ENCODE assay signal across 15 cellular contexts in the genomic region with DNA sequence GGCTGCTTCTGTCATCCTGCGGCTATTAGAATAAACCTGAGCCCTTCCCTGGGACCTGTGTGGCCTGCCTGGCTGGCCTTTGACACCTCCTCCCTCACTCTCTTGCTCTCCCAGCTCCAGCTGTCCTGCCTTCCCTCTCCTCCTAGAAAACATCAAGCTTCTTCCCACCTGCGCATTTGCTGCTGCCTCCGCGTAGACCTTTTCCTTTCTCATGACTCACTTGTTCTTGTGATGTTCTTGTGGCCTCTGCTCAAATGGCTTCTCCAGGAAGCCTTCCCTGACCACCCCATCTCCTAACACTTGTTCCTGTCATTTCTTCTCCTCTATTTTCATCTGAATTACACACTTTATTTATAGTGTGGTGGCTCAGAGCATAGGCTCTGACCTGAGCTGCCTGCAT. TPM values are rescaled to one million over a fixed set of nuclear protein-coding genes. Genes with fewer than 3 reads are reported as not detected.
DNase-seq lines count a peak whose midpoint lies in the region; ATAC-seq and TF ChIP-seq lines count a peak whose summit lies in the region.
"Had no signal": no experiment of that assay in that cellular context is flagged by ENCODE, and none has a peak within 500 bp of the region (broad histone marks: within the 10 kb centered on the region; RNA-seq: fewer than 3 reads in every experiment).

No MANE protein-coding gene starts in this region.

- DNase-seq in WTC11 (ENCODE audit: low spot score) (no peak), hepatocyte (ENCODE audit: low spot score) (no peak), osteoblast (ENCODE audit: insufficient read length, low spot score, missing footprints) (peak; percentile 19), epidermal melanocyte (ENCODE audit: insufficient read length, low spot score) (no peak), thyroid gland (no peak), immature natural killer cell (no peak)
- DNase-seq: activated effector memory CD4-positive, alpha-beta T cell treated with Interleukin-2 at 50 U/mL for 16 hours; activated naive CD8-positive, alpha-beta T cell treated with anti-CD3 and anti-CD28 coated beads, Interleukin-2, amount 10 ng/mL, durations not matched to agents 7 days and 5 days; Calu3; left lung; NCI-H1092; NCI-H2081 had no signal

- H3K27me3 Mint-ChIP-seq in WTC11 (ENCODE audit: low read depth) (no peaks in the 10 kb centered on the region), immature natural killer cell (ENCODE audit: low read depth in 3 of 3) (peaks cover 0 to 7% (median 2%) of the 10 kb centered on the region in 3 donors)
- H3K27me3 Mint-ChIP-seq: activated naive CD8-positive, alpha-beta T cell treated with anti-CD3 and anti-CD28 coated beads, Interleukin-2, amount 10 ng/mL, durations not matched to agents 7 days and 5 days had no signal

- H3K4me1 ChIP-seq in BLaER1 treated with 17β-estradiol and CSF1 and Interleukin-3, amounts not matched to agents 10 nM and 100 nM: peaks cover 49 to 91% (median 56%) of the 10 kb centered on the region in 10 experiments
- H3K4me1 ChIP-seq in hepatocyte (ENCODE audit: insufficient read depth) (peaks cover 36% of the 10 kb centered on the region), osteoblast (ENCODE audit: insufficient read depth, low read length) (peaks cover 34% of the 10 kb centered on the region), thyroid gland (peaks cover 15 to 18% of the 10 kb centered on the region in 2 donors)

- H3K27ac Mint-ChIP-seq in WTC11 (0 out of 2 replicates have a peak overlapping the region, but pooled peaks have one; percentile 0), immature natural killer cell (peak overlapping the region in 1 of 6 donors; percentile 4)
- H3K27ac Mint-ChIP-seq: activated naive CD8-positive, alpha-beta T cell treated with anti-CD3 and anti-CD28 coated beads, Interleukin-2, amount 10 ng/mL, durations not matched to agents 7 days and 5 days had no signal

- no peak for TF ChIP-seq POLR2A in thyroid gland (IDR thresholded peaks at IDR 0.05)

- no peak overlapping the region for H2AFZ ChIP-seq in hepatocyte
- H2AFZ ChIP-seq in osteoblast (ENCODE audit: low read length): no peak overlapping the region

- H3K27ac ChIP-seq in BLaER1 treated with 17β-estradiol and CSF1 and Interleukin-3, amounts not matched to agents 10 nM and 100 nM: peak overlapping the region in 7 of 11 experiments; percentile 17 to 94 (median 43); a peak in 7 of 22 replicates
- H3K27ac ChIP-seq in hepatocyte: peak overlapping the region; percentile 18
- H3K27ac ChIP-seq in osteoblast (ENCODE audit: low read depth, low read length): no peak overlapping the region
- H3K27ac ChIP-seq in thyroid gland: no peak overlapping the region
- H3K27ac ChIP-seq: left lung, right atrium auricular region had no signal

- H3K9me3 Mint-ChIP-seq in WTC11 (peaks cover 9% of the 10 kb centered on the region), immature natural killer cell (no peaks in the 10 kb centered on the region)

- peak overlapping the region; percentile 42 to 91 (median 76); a peak in 19 of 22 replicates for H3K4me2 ChIP-seq in BLaER1 treated with 17β-estradiol and CSF1 and Interleukin-3, amounts not matched to agents 10 nM and 100 nM
- H3K4me2 ChIP-seq in hepatocyte (no peak overlapping the region), osteoblast (ENCODE audit: insufficient read depth, low read length) (no peak overlapping the region)

- ATAC-seq in WTC11: no peak
- no peak for ATAC-seq in SK-N-SH treated with all-trans-retinoic acid at 6 μM for 48 hours
- ATAC-seq: left lung had no signal

- no peak overlapping the region for H3K4me3 ChIP-seq in BLaER1 treated with 17β-estradiol and CSF1 and Interleukin-3, amounts not matched to agents 10 nM and 100 nM
- H3K4me3 ChIP-seq in hepatocyte (no peak overlapping the region), osteoblast (ENCODE audit: insufficient read depth, low read length) (no peak overlapping the region), thyroid gland (replicated peaks in 1 of 3) (no peak overlapping the region)
- H3K4me3 ChIP-seq: left lung, right atrium auricular region had no signal

- H4K20me1 ChIP-seq in BLaER1 treated with 17β-estradiol and CSF1 and Interleukin-3, amounts not matched to agents 10 nM and 100 nM: peaks cover 0 to 17% (median 0%) of the 10 kb centered on the region in 11 experiments; a peak in 2 of 22 replicates
- H4K20me1 ChIP-seq in hepatocyte (ENCODE audit: insufficient read depth, poor library complexity, severe bottlenecking) (no peaks in the 10 kb centered on the region), osteoblast (ENCODE audit: insufficient read depth, low read length) (no peaks in the 10 kb centered on the region)

- WGBS in hepatocyte (ENCODE audit: low lambda C conversion rate, missing lambda C conversion rate): 75% methylated on average over 4 of the region's 4 CpGs
- 89 to 90% methylated on average over 4 of the region's 4 CpGs for WGBS in thyroid gland, 2 donors

- H3K9me3 ChIP-seq in BLaER1 treated with 17β-estradiol and CSF1 and Interleukin-3, amounts not matched to agents 10 nM and 100 nM (replicated peaks in 1 of 11): peaks cover 0 to 12% (median 0%) of the 10 kb centered on the region in 11 experiments; a peak in 2 of 22 replicates
- H3K9me3 ChIP-seq in hepatocyte (ENCODE audit: low read depth): no peaks in the 10 kb centered on the region
- no peaks in the 10 kb centered on the region for H3K9me3 ChIP-seq in osteoblast (ENCODE audit: low read depth, low read length)
- H3K9me3 ChIP-seq in thyroid gland: no peaks in the 10 kb centered on the region
- H3K9me3 ChIP-seq: left lung, right atrium auricular region had no signal

- POLR2A ChIA-PET in WTC11 (lab: Charles Lee): no interaction called here

- H3K79me2 ChIP-seq in hepatocyte (peaks cover 40% of the 10 kb centered on the region), osteoblast (ENCODE audit: insufficient read depth, low read length) (no peaks in the 10 kb centered on the region)

- no peaks in the 10 kb centered on the region for H3K9me2 ChIP-seq in hepatocyte (replicated peaks; ENCODE audit: insufficient read depth)

- CTCF ChIA-PET in WTC11 (lab: Charles Lee): interaction anchor here (0.8 kb wide), 1 partner anchor 102 kb away, joined by 3 read pairs; no protein-coding TSS in a partner anchor

- H3K36me3 Mint-ChIP-seq in WTC11 (peaks cover 8% of the 10 kb centered on the region), immature natural killer cell (no peaks in the 10 kb centered on the region)
- H3K36me3 Mint-ChIP-seq: activated naive CD8-positive, alpha-beta T cell treated with anti-CD3 and anti-CD28 coated beads, Interleukin-2, amount 10 ng/mL, durations not matched to agents 7 days and 5 days had no signal

- peak overlapping the region in 2 of 11 experiments; percentile 45 to 85; a peak in 5 of 22 replicates for H3K9ac ChIP-seq in BLaER1 treated with 17β-estradiol and CSF1 and Interleukin-3, amounts not matched to agents 10 nM and 100 nM

- peaks cover 51% of the 10 kb centered on the region for H3K4me1 Mint-ChIP-seq in WTC11
- peaks cover 11 to 12% of the 10 kb centered on the region in 2 donors for H3K4me1 Mint-ChIP-seq in immature natural killer cell

- no peak for TF ChIP-seq CTCF in WTC11 (IDR thresholded peaks at IDR 0.05)
- no peak for TF ChIP-seq CTCF in hepatocyte (IDR thresholded peaks at IDR 0.05; ENCODE audit: poor library complexity)
- TF ChIP-seq CTCF in osteoblast (IDR thresholded peaks at IDR 0.05; ENCODE audit: extremely low read depth, low read depth, low read length): no peak
- no peak for TF ChIP-seq CTCF in thyroid gland (IDR thresholded peaks at IDR 0.05)

- peaks cover 0 to 39% (median 0%) of the 10 kb centered on the region in 11 experiments; a peak in 7 of 22 replicates for H3K36me3 ChIP-seq in BLaER1 treated with 17β-estradiol and CSF1 and Interleukin-3, amounts not matched to agents 10 nM and 100 nM
- no peaks in the 10 kb centered on the region for H3K36me3 ChIP-seq in hepatocyte (replicated peaks; ENCODE audit: insufficient read depth, low read depth)
- no peaks in the 10 kb centered on the region for H3K36me3 ChIP-seq in osteoblast (ENCODE audit: insufficient read depth, low read length)
- no peaks in the 10 kb centered on the region for H3K36me3 ChIP-seq in thyroid gland
- H3K36me3 ChIP-seq: left lung, right atrium auricular region had no signal

- H3K4me3 Mint-ChIP-seq in WTC11: no peak overlapping the region
- no peak overlapping the region for H3K4me3 Mint-ChIP-seq in immature natural killer cell
- H3K4me3 Mint-ChIP-seq: activated naive CD8-positive, alpha-beta T cell treated with anti-CD3 and anti-CD28 coated beads, Interleukin-2, amount 10 ng/mL, durations not matched to agents 7 days and 5 days had no signal

- intact Hi-C loops in thyroid gland (cut with DNase I): no loop called here

- H3K27me3 ChIP-seq in BLaER1 treated with 17β-estradiol and CSF1 and Interleukin-3, amounts not matched to agents 10 nM and 100 nM: no peaks in the 10 kb centered on the region
- H3K27me3 ChIP-seq in hepatocyte (no peaks in the 10 kb centered on the region), osteoblast (ENCODE audit: insufficient read depth, low read length) (no peaks in the 10 kb centered on the region), thyroid gland (no peaks in the 10 kb centered on the region)
- H3K27me3 ChIP-seq: left lung, right atrium auricular region had no signal

TF ChIP-seq in SK-N-SH treated with all-trans-retinoic acid at 6 μM for 48 hours, 23 proteins besides CTCF, POLR2A, EP300 and RAD21 (continues in another document):
- TF ChIP-seq RARB (CRISPR knock-in tag; IDR thresholded peaks at IDR 0.05) (no peak), BACH2 (CRISPR knock-in tag; IDR thresholded peaks at IDR 0.05; ENCODE audit: borderline replicate concordance) (no peak), CREB5 (CRISPR knock-in tag; IDR thresholded peaks at IDR 0.05; ENCODE audit: low read depth) (no peak)

RNA-seq across cellular contexts. Expression of gene EEPD1, which starts 57.5 kb away (rescaled TPM):
- total RNA-seq in WTC11 (2021): 6.6 to 7.8 TPM (median 7.4 TPM) in 3 replicates
- 7.7 and 8.8 TPM in 2 replicates for total RNA-seq in hepatocyte
- 13.5 and 14.2 TPM in 2 replicates for polyA plus RNA-seq in hepatocyte
- 9.0 and 14.1 TPM in 2 replicates for total RNA-seq in osteoblast
- 1 to 10 TPM; 2.2 to 9.3 (median 6.2) TPM for total RNA-seq in thyroid gland
- 1 to 10 TPM; 1.3 to 4.4 (median 2.1) TPM for polyA plus RNA-seq in immature natural killer cell

Comparison
In these comparisons a context has a peak if more than half of its experiments do, and no peak if none do; other contexts are left out.
1. H3K27ac ChIP-seq: peak in BLaER1 treated with 17β-estradiol and CSF1 and Interleukin-3, amounts not matched to agents 10 nM and 100 nM (7 of 11) and hepatocyte (single experiment); none in osteoblast (single experiment) and thyroid gland (0 of 3).
2. H3K4me2 ChIP-seq: peak in BLaER1 treated with 17β-estradiol and CSF1 and Interleukin-3, amounts not matched to agents 10 nM and 100 nM (11 of 11); none in hepatocyte (single experiment) and osteoblast (single experiment).